Comparison of ENCODE assay signal across 28 cellular contexts in the genomic region with DNA sequence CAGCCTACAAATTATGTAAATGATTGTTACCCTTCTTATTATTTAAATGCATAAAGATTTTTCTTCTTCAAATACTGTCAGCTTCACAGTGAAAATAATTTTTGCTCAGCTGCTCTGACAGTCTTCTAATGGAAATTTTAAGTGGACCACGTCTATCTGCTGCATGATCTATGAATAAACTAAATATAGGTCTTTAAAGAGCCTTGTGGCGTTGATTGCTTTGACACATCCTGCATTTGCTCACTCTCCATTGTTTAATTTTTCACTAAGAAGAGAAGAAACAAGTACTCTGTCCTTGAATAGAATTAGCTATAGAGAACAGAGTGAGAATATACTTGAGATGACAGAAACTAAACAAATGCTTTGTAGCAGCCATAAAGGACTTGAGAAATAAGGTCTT.
"Had no signal": no experiment of that assay in that cellular context is flagged by ENCODE, and none has a peak within 500 bp of the region (broad histone marks: within the 10 kb centered on the region; RNA-seq: fewer than 3 reads in every experiment).

No MANE protein-coding gene starts in this region.

- H3K36me3 ChIP-seq: brain microvascular endothelial cell, SJCRH30, WERI-Rb-1 had no signal

- H3K9me3 ChIP-seq: SJCRH30 had no signal

- H3K4me3 ChIP-seq: K562, SJCRH30, SK-N-MC had no signal

- DNase-seq: activated CD4-positive, alpha-beta T cell treated with anti-CD3 and anti-CD28 coated beads, Interleukin-2, amount 10 ng/mL, durations not matched to agents 24 days and 14 days; activated CD4-positive, alpha-beta T cell treated with anti-CD3 and anti-CD28 coated beads, Interleukin-2, amount 50 U/mL, for 4 hours; activated CD4-positive, CD25-positive, alpha-beta regulatory T cell; activated CD8-positive, alpha-beta T cell treated with anti-CD3 and anti-CD28 coated beads for 36 hours; activated effector memory CD4-positive, alpha-beta T cell treated with anti-CD3 and anti-CD28 coated beads, Interleukin-2, amount 50 U/mL, for 16 hours; activated naive CD4-positive, alpha-beta T cell; activated naive CD4-positive, alpha-beta T cell treated with anti-CD3 and anti-CD28 coated beads, Interleukin-2, amount 50 U/mL, for 16 hours; activated naive CD8-positive, alpha-beta T cell treated with anti-CD3 and anti-CD28 coated beads for 36 hours; activated T-cell treated with anti-CD3 and anti-CD28 coated beads, Interleukin-2, amount 50 U/mL, for 1 hour; activated T-cell treated with anti-CD3 and anti-CD28 coated beads, Interleukin-2, amount 50 U/mL, for 72 hours; amniotic stem cell; aorta; brain microvascular endothelial cell; central memory CD4-positive, alpha-beta T cell; NCI-H1694 treated with DMSO at 0.1 percent for 48 hours; NCI-H2029; NCI-H2107; NCI-H510A; NCI-H526; NCI-H774; SHP77; SJCRH30; T1000; WERI-Rb-1 had no signal

- H3K27ac ChIP-seq: brain microvascular endothelial cell, SJCRH30, SK-N-MC, WERI-Rb-1 had no signal

- H3K4me1 ChIP-seq: SJCRH30 had no signal

- H3K27me3 ChIP-seq: brain microvascular endothelial cell, SJCRH30 had no signal

- ATAC-seq: activated CD8-positive, alpha-beta T cell treated with anti-CD3 and anti-CD28 coated beads for 36 hours; activated T-cell treated with anti-CD3 and anti-CD28 coated beads, Interleukin-2, amount 50 U/mL, for 72 hours; activated T-helper 17 cell treated with anti-CD3 and anti-CD28 coated beads, Interleukin-2, amount 50 U/mL, for 72 hours; K562; Panc1 had no signal
